In genomic region chr17:49696233-49696761, GRCh38 we compare ENCODE assay signal across 8 cellular contexts. TPM values are rescaled to one million over a fixed set of nuclear protein-coding genes. Genes with fewer than 3 reads are reported as not detected.
A peak's percentile ranks its signal among the peaks of the same experiment; 100 is the strongest.
DNase-seq lines count a peak whose midpoint lies in the region; ATAC-seq lines count a peak whose summit lies in the region.

No MANE protein-coding gene starts in this region.

- peaks cover 18 to 28% (median 21%) of the 10 kb centered on the region in 3 donors for H3K4me1 Mint-ChIP-seq in naive B cell

- peak; percentile 59 for ATAC-seq in HG03095 (IDR thresholded peaks at IDR 0.05; ENCODE audit: unreplicated experiment)
- peak; percentile 56 to 67 for ATAC-seq in naive B cell (ENCODE audit: low read depth in 2 of 2)
- ATAC-seq in Right ventricle myocardium inferior = no peak
- no peak for ATAC-seq in right cardiac atrium
- ATAC-seq in GM21423 (IDR thresholded peaks at IDR 0.05; ENCODE audit: unreplicated experiment) = no peak

- no peaks in the 10 kb centered on the region for H3K27me3 ChIP-seq in right cardiac atrium (ENCODE audit: control insufficient read depth, insufficient read depth)

- WGBS in right cardiac atrium = 77% methylated on average over 8 of the region's 8 CpGs

- no peaks in the 10 kb centered on the region for H3K9me3 ChIP-seq in right cardiac atrium (ENCODE audit: control insufficient read depth, low read length)

- H3K36me3 Mint-ChIP-seq in naive B cell = peaks cover 0 to 10% of the 10 kb centered on the region in 2 donors

- peaks cover 4% of the 10 kb centered on the region for H3K4me1 ChIP-seq in right cardiac atrium (ENCODE audit: control insufficient read depth, insufficient read depth, low read length)

- H3K27ac Mint-ChIP-seq in naive B cell = peak overlapping the region in 4 of 6 donors; percentile 64 to 72 (median 68)

- H3K27me3 Mint-ChIP-seq in naive B cell = no peaks in the 10 kb centered on the region

- H3K4me3 ChIP-seq in right cardiac atrium (ENCODE audit: low read length) = no peak overlapping the region

- no peak overlapping the region for H3K27ac ChIP-seq in right cardiac atrium (ENCODE audit: low read length)

- H3K4me3 Mint-ChIP-seq in naive B cell = no peak overlapping the region

- intact Hi-C loops in Right ventricle myocardium inferior (cut with DNase I) (no loop called here), right cardiac atrium (cut with DNase I) (no loop called here)

- no peaks in the 10 kb centered on the region for H3K9me3 Mint-ChIP-seq in naive B cell

- DNase-seq in Ammon's horn (ENCODE audit: low spot score) (peak; percentile 24), naive B cell (no peak), Right ventricle myocardium inferior (ENCODE audit: missing footprints) (no peak), right cardiac atrium (no peak), H4 (ENCODE audit: low spot score) (no peak)
- DNase-seq in activated CD8-positive, alpha-beta memory T cell treated with anti-CD3 and anti-CD28 coated beads for 4 hours (ENCODE audit: low read depth in 2 of 2) = peak; percentile 66 to 72

RNA-seq across cellular contexts. Expression of gene SLC35B1, which starts 11.5 kb away (rescaled TPM):
- 10 to 100 TPM; 20.6 to 47.5 (median 25.7) TPM for polyA plus RNA-seq in naive B cell (ENCODE audit: low read depth in 6 of 6)
- total RNA-seq in Right ventricle myocardium inferior = 59.3 TPM
- total RNA-seq in right cardiac atrium = 10 to 100 TPM; 48.6 to 75.5 (median 56.2) TPM
- polyA plus RNA-seq in right cardiac atrium = 56.1 TPM
- 142 and 160 TPM in 2 replicates for total RNA-seq in H4 (2014; rRNA removed; shearing (Covaris generic))

RNA-seq across cellular contexts. Expression of gene SPOP, which starts 18.4 kb away (rescaled TPM):
- polyA plus RNA-seq in naive B cell (ENCODE audit: low read depth in 6 of 6) (100 to 1,000 TPM in 1 of 6 donors, 10 to 100 TPM in 5; 78.4 to 131 (median 95.3) TPM), right cardiac atrium (33.7 TPM)
- total RNA-seq in Right ventricle myocardium inferior (73.1 TPM), right cardiac atrium (10 to 100 TPM; 61.0 to 82.7 (median 76.6) TPM)
- 30.7 and 43.9 TPM in 2 replicates for total RNA-seq in H4 (2014; rRNA removed; shearing (Covaris generic))

Comparison
In these comparisons a context has a peak if more than half of its experiments do, and no peak if none do; other contexts are left out.
1. DNase-seq: peak in Ammon's horn (single experiment) and activated CD8-positive, alpha-beta memory T cell treated with anti-CD3 and anti-CD28 coated beads for 4 hours (2 of 2); none in naive B cell (single experiment), Right ventricle myocardium inferior (single experiment), right cardiac atrium (0 of 3) and H4 (single experiment).
2. ATAC-seq: peak in HG03095 (single experiment) and naive B cell (2 of 2); none in Right ventricle myocardium inferior (single experiment), right cardiac atrium (0 of 2) and GM21423 (single experiment).